In the genomic region with DNA sequence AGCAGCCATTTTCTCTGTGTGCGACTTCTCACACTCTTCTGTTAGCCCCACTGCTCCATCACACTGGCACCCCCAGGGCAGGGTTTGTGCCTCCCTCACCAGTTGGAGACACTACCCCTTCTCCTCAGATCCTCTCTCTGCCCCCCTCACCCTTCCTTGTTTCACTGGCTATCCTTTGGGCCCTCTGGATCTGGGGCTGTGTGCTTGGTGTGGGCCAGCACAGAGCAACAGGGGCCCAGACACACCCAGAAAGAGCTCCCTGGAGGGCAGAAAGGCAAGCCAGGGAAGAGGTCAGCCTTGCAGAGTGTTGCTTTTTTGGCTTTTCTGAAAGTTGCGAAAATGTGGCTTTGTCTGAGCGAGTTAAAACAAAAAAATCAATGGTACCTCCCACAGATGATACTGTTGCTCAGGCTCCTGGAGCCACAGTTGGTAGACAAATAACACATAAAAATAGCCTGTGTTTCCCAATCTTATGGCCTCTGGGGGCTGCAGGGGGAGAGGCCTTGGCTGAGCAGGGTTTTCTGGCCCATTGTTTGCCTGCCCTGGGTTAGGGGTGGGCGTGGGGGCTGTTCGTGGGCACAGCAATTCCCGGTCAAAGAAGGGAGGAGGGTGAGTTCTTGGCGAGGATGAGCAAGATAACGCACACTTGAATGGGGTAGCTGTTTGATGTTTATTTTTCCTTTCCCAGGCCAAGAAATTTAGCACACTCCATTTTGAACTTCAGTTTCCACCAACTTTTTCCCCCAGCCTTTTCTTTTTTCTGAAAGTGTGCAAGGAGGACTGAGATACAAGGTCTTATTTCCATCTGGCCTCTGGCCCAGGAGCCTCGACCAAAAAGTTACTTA, we compare ENCODE assay signal across 1 cellular context.
TF ChIP-seq lines count a peak whose summit lies in the region.

No MANE protein-coding gene starts in this region.

TF ChIP-seq in HEK293, 187 proteins besides CTCF, POLR2A, EP300 and RAD21 (continued from another document):
- TF ChIP-seq, protein P1, sequence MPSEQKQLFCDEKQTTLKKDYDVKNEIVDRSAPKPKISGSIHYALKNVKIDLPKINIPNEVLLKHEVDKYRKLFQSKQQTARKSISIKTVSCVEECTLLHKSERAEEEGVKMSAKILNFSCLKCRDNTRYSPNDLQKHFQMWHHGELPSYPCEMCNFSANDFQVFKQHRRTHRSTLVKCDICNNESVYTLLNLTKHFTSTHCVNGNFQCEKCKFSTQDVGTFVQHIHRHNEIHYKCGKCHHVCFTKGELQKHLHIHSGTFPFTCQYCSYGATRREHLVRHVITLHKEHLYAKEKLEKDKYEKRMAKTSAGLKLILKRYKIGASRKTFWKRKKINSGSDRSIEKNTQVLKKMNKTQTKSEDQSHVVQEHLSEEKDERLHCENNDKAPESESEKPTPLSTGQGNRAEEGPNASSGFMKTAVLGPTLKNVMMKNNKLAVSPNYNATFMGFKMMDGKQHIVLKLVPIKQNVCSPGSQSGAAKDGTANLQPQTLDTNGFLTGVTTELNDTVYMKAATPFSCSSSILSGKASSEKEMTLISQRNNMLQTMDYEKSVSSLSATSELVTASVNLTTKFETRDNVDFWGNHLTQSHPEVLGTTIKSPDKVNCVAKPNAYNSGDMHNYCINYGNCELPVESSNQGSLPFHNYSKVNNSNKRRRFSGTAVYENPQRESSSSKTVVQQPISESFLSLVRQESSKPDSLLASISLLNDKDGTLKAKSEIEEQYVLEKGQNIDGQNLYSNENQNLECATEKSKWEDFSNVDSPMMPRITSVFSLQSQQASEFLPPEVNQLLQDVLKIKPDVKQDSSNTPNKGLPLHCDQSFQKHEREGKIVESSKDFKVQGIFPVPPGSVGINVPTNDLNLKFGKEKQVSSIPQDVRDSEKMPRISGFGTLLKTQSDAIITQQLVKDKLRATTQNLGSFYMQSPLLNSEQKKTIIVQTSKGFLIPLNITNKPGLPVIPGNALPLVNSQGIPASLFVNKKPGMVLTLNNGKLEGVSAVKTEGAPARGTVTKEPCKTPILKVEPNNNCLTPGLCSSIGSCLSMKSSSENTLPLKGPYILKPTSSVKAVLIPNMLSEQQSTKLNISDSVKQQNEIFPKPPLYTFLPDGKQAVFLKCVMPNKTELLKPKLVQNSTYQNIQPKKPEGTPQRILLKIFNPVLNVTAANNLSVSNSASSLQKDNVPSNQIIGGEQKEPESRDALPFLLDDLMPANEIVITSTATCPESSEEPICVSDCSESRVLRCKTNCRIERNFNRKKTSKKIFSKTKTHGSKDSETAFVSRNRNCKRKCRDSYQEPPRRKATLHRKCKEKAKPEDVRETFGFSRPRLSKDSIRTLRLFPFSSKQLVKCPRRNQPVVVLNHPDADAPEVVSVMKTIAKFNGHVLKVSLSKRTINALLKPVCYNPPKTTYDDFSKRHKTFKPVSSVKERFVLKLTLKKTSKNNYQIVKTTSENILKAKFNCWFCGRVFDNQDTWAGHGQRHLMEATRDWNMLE (tag by site-specific recombination; conservative IDR thresholded peaks at IDR 0.05; ENCODE audit: low read depth), result no peak
- TF ChIP-seq ZFHX2 (tag by site-specific recombination; conservative IDR thresholded peaks at IDR 0.05) (peak; percentile 69), EGR2 (tag by site-specific recombination; IDR thresholded peaks at IDR 0.05; ENCODE audit: low read depth) (peak; percentile 65), ZNF341 (tag by site-specific recombination; IDR thresholded peaks at IDR 0.05; ENCODE audit: low read depth) (0 out of 2 replicates have a peak, but pooled peaks have one; percentile 40), FEZF1 (tag by site-specific recombination; IDR thresholded peaks at IDR 0.05) (no peak)
